16 cellular contexts compared by ENCODE assay signal in the genomic region with DNA sequence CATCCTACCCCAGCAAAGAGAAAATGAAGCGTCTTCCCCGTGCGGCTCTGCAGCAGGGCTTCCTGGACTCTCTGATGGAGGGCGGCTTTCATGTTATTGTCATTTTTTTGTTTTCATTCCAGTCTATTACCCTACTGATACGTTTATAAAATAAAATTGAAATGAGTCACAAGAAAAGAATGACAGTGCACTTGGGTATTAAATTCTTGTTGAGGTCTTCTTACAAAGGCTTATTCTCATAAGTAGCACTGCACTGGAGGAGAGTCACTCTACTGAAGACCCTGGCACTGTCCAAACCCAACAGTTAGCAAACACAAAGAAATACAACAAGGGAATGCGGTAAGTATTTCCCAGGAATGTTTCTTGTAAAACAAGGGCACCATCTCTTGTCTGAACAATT.
"Had no signal": no experiment of that assay in that cellular context is flagged by ENCODE, and none has a peak within 500 bp of the region (broad histone marks: within the 10 kb centered on the region; RNA-seq: fewer than 3 reads in every experiment).

No MANE protein-coding gene starts in this region.

- FAIRE-seq: colon, frontal cortex had no signal

- DNase-seq: effector CD4-positive, alpha-beta T cell; endodermal cell; heart right ventricle; hypothalamus; islet precursor cell; mammary epithelial cell; naive thymus-derived CD8-positive, alpha-beta T cell; ovary; right cardiac atrium; stimulated activated CD4-positive, alpha-beta T cell treated with anti-CD3 and anti-CD28 coated beads, Interleukin-2, amount 100 ng/mL, for 48 hours; stimulated activated naive CD4-positive, alpha-beta T cell treated with Interleukin-2 at 50 U/mL for 16 hours; trophoblast cell had no signal

- H3K4me3 ChIP-seq: heart right ventricle, ovary, smooth muscle cell had no signal

- ATAC-seq: heart right ventricle; left lobe of liver; naive thymus-derived CD8-positive, alpha-beta T cell; right cardiac atrium had no signal
